In the genomic region with DNA sequence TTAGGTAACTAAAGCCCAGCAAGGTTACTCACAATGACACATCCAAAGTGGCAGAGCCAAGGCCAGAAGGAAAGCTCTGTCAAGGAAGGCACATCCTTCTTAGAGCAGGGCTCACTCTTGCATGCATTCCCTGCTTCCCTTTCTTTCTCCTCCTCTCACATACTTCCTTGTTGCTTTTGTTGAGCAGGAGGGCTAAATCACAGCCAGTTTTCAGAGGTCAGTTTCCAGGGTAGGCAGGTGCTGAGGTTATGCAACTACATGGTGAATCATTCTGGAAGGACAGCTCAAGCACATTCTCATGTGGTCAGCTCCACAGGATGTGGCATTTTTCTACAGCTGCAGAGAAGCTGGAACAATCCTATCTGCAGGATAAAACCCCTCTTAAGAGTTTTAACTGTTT, we compare ENCODE assay signal across 1 cellular context.
TF ChIP-seq lines count a peak whose summit lies in the region.

No MANE protein-coding gene starts in this region.

TF ChIP-seq in WTC11, 78 proteins besides CTCF, POLR2A, EP300 and RAD21 (continued from another document):
- TF ChIP-seq, protein P1, sequence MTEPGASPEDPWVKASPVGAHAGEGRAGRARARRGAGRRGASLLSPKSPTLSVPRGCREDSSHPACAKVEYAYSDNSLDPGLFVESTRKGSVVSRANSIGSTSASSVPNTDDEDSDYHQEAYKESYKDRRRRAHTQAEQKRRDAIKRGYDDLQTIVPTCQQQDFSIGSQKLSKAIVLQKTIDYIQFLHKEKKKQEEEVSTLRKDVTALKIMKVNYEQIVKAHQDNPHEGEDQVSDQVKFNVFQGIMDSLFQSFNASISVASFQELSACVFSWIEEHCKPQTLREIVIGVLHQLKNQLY (CRISPR knock-in tag; IDR thresholded peaks at IDR 0.05), result no peak
- TF ChIP-seq MYBL2 (CRISPR knock-in tag; IDR thresholded peaks at IDR 0.05) (no peak), MXD4 (CRISPR knock-in tag; IDR thresholded peaks at IDR 0.05; ENCODE audit: borderline replicate concordance) (no peak)
- TF ChIP-seq, protein P2, sequence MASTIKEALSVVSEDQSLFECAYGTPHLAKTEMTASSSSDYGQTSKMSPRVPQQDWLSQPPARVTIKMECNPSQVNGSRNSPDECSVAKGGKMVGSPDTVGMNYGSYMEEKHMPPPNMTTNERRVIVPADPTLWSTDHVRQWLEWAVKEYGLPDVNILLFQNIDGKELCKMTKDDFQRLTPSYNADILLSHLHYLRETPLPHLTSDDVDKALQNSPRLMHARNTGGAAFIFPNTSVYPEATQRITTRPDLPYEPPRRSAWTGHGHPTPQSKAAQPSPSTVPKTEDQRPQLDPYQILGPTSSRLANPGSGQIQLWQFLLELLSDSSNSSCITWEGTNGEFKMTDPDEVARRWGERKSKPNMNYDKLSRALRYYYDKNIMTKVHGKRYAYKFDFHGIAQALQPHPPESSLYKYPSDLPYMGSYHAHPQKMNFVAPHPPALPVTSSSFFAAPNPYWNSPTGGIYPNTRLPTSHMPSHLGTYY (CRISPR knock-in tag; IDR thresholded peaks at IDR 0.05), result no peak
TF ChIP-seq in WTC11: peak in this region for 0.
